Comparison of ENCODE assay signal across 7 cellular contexts in genomic region chr4:9243579-9243978, GRCh38. TPM values are rescaled to one million over a fixed set of nuclear protein-coding genes. Genes with fewer than 3 reads are reported as not detected.
"Had no signal": no experiment of that assay in that cellular context is flagged by ENCODE, and none has a peak within 500 bp of the region (broad histone marks: within the 10 kb centered on the region; RNA-seq: fewer than 3 reads in every experiment).

Gene USP17L17 (plus strand): TSS chr4:9243879. CDS start chr4:9243879, 0 bp downstream.

RNA-seq across cellular contexts. Expression of gene USP17L17, which starts in this region (rescaled TPM):
- total RNA-seq: GM23248, GM23338, H1, H4, H7, H9, HFFc6 had no signal
